ENCODE assay signal across 20 cellular contexts in genomic region chr5:180170111-180170809, GRCh38. TPM values are rescaled to one million over a fixed set of nuclear protein-coding genes. Genes with fewer than 3 reads are reported as not detected.
A peak's percentile ranks its signal among the peaks of the same experiment; 100 is the strongest.
DNase-seq lines count a peak whose midpoint lies in the region; ATAC-seq, FAIRE-seq and TF ChIP-seq lines count a peak whose summit lies in the region.
"Had no signal": no experiment of that assay in that cellular context is flagged by ENCODE, and none has a peak within 500 bp of the region (broad histone marks: within the 10 kb centered on the region; RNA-seq: fewer than 3 reads in every experiment).

No MANE protein-coding gene starts in this region.

- peak overlapping the region; percentile 12 to 86 (median 68); a peak in 20 of 22 replicates for H3K4me2 ChIP-seq in BLaER1 treated with 17β-estradiol and CSF1 and Interleukin-3, amounts not matched to agents 10 nM and 100 nM
- H3K4me2 ChIP-seq in trophoblast cell (ENCODE audit: low read length) (no peak overlapping the region), OCI-LY7 (ENCODE audit: low read length) (no peak overlapping the region)

- POLR2A ChIA-PET in WTC11 (lab: Charles Lee) = no interaction called here
- POLR2A ChIA-PET in OCI-LY7 (lab: Charles Lee) = no interaction called here
- POLR2A ChIA-PET in activated CD4-positive, alpha-beta T cell treated with anti-CD3 and anti-CD28 coated beads for 36 hours (lab: Charles Lee) = no interaction called here

- H2AK5ac ChIP-seq in trophoblast cell (ENCODE audit: low read length) = no peak overlapping the region

- no peak overlapping the region for H3K27ac ChIP-seq in BLaER1 treated with 17β-estradiol and CSF1 and Interleukin-3, amounts not matched to agents 10 nM and 100 nM
- H3K27ac ChIP-seq in right cardiac atrium (ENCODE audit: low read length) = no peak overlapping the region
- no peak overlapping the region for H3K27ac ChIP-seq in trophoblast cell (ENCODE audit: low read depth, low read length)
- H3K27ac ChIP-seq in small intestine (ENCODE audit: low read depth in 1 of 2, low read length in 1 of 2) = no peak overlapping the region
- no peak overlapping the region for H3K27ac ChIP-seq in OCI-LY7 (ENCODE audit: low read depth, low read length, poor library complexity, severe bottlenecking)
- H3K27ac ChIP-seq: left lung, neutrophil, upper lobe of left lung had no signal

- H2BK12ac ChIP-seq in trophoblast cell (ENCODE audit: low read length) = no peak overlapping the region

- no peak overlapping the region for H3K18ac ChIP-seq in trophoblast cell (ENCODE audit: low read length)

- H3K9me3 ChIP-seq in BLaER1 treated with 17β-estradiol and CSF1 and Interleukin-3, amounts not matched to agents 10 nM and 100 nM (replicated peaks in 1 of 11) = no peaks in the 10 kb centered on the region
- H3K9me3 ChIP-seq in right cardiac atrium (ENCODE audit: control insufficient read depth, low read length) (no peaks in the 10 kb centered on the region), trophoblast cell (ENCODE audit: insufficient read depth, low read depth, low read length) (no peaks in the 10 kb centered on the region), small intestine (ENCODE audit: control insufficient read depth, low read depth) (no peaks in the 10 kb centered on the region), OCI-LY7 (ENCODE audit: low read length) (no peaks in the 10 kb centered on the region)
- H3K9me3 ChIP-seq: left lung, neutrophil, upper lobe of left lung had no signal

- intact Hi-C loops in right cardiac atrium (cut with DNase I) (no loop called here), OCI-LY7 (cut with micrococcal nuclease; ENCODE audit: unreplicated experiment) (no loop called here)
- intact Hi-C loops in activated CD4-positive, alpha-beta T cell treated with anti-CD3 and anti-CD28 coated beads for 36 hours (cut with DNase I, micrococcal nuclease) = no loop called here

- peaks cover 0 to 18% (median 0%) of the 10 kb centered on the region in 11 experiments; a peak in 7 of 22 replicates for H3K27me3 ChIP-seq in BLaER1 treated with 17β-estradiol and CSF1 and Interleukin-3, amounts not matched to agents 10 nM and 100 nM
- no peaks in the 10 kb centered on the region for H3K27me3 ChIP-seq in right cardiac atrium (ENCODE audit: control insufficient read depth, insufficient read depth)
- H3K27me3 ChIP-seq in trophoblast cell (ENCODE audit: insufficient read depth, low read length) = no peaks in the 10 kb centered on the region
- H3K27me3 ChIP-seq in small intestine (ENCODE audit: control insufficient read depth in 2 of 2, insufficient read depth in 2 of 2, low read length in 2 of 2) = no peaks in the 10 kb centered on the region
- H3K27me3 ChIP-seq: neutrophil, upper lobe of left lung had no signal

- no peak overlapping the region for H3K27ac Mint-ChIP-seq in WTC11
- H3K27ac Mint-ChIP-seq in activated CD4-positive, alpha-beta T cell treated with anti-CD3 and anti-CD28 coated beads for 36 hours = no peak overlapping the region
- H3K27ac Mint-ChIP-seq: activated T-cell treated with anti-CD3 and anti-CD28 coated beads, Interleukin-2, amount 50 U/mL, for 72 hours; T-helper 17 cell had no signal

- no peaks in the 10 kb centered on the region for H3K79me1 ChIP-seq in trophoblast cell (ENCODE audit: low read length)

- no TSS peak for BruUV-seq in OCI-LY7 (replicated peaks; lab: Mats Ljungman, UMichigan)

- no peak overlapping the region for H3K14ac ChIP-seq in trophoblast cell (ENCODE audit: low read length)

- no peaks in the 10 kb centered on the region for H3K9me3 Mint-ChIP-seq in WTC11
- no peaks in the 10 kb centered on the region for H3K9me3 Mint-ChIP-seq in activated CD4-positive, alpha-beta T cell treated with anti-CD3 and anti-CD28 coated beads for 36 hours (ENCODE audit: low read depth)
- H3K9me3 Mint-ChIP-seq: activated T-cell treated with anti-CD3 and anti-CD28 coated beads, Interleukin-2, amount 50 U/mL, for 72 hours had no signal

- TF ChIP-seq CTCF in WTC11 (IDR thresholded peaks at IDR 0.05) (no peak), OCI-LY7 (conservative IDR thresholded peaks at IDR 0.05; ENCODE audit: low read length) (no peak)

- FAIRE-seq in small intestine (lab: Jason Lieb, UNC) = no peak

- ATAC-seq in WTC11 (peak; percentile 46), right cardiac atrium (peak; percentile 40 to 49), GM21737 (IDR thresholded peaks at IDR 0.05; ENCODE audit: unreplicated experiment) (no peak)
- ATAC-seq in activated CD4-positive, alpha-beta T cell treated with anti-CD3 and anti-CD28 coated beads for 36 hours = no peak
- ATAC-seq: activated T-cell treated with anti-CD3 and anti-CD28 coated beads, Interleukin-2, amount 50 U/mL, for 72 hours; left lung; T-helper 17 cell had no signal

- H4K91ac ChIP-seq in trophoblast cell (ENCODE audit: low read depth, low read length) = peak overlapping the region; percentile 42

- peak overlapping the region in 4 of 11 experiments; percentile 10 to 54 (median 30); a peak in 4 of 22 replicates for H3K9ac ChIP-seq in BLaER1 treated with 17β-estradiol and CSF1 and Interleukin-3, amounts not matched to agents 10 nM and 100 nM
- H3K9ac ChIP-seq in trophoblast cell (ENCODE audit: low read length) = no peak overlapping the region

- no peak overlapping the region for H4K8ac ChIP-seq in trophoblast cell (ENCODE audit: low read depth, low read length)

- H4K20me1 ChIP-seq in BLaER1 treated with 17β-estradiol and CSF1 and Interleukin-3, amounts not matched to agents 10 nM and 100 nM = no peaks in the 10 kb centered on the region; a peak in 1 of 22 replicates
- no peaks in the 10 kb centered on the region for H4K20me1 ChIP-seq in OCI-LY7 (ENCODE audit: insufficient read depth, low read length)

- H2AFZ ChIP-seq in trophoblast cell (ENCODE audit: insufficient read depth, low read length, poor library complexity) (no peak overlapping the region), OCI-LY7 (ENCODE audit: low read length) (no peak overlapping the region)

- no peak overlapping the region for H3K4me3 Mint-ChIP-seq in WTC11
- no peak overlapping the region for H3K4me3 Mint-ChIP-seq in activated CD4-positive, alpha-beta T cell treated with anti-CD3 and anti-CD28 coated beads for 36 hours
- H3K4me3 Mint-ChIP-seq: activated T-cell treated with anti-CD3 and anti-CD28 coated beads, Interleukin-2, amount 50 U/mL, for 72 hours; T-helper 17 cell had no signal

- DNase-seq in WTC11 (ENCODE audit: low spot score) (no peak), right cardiac atrium (peak in 1 of 3 donors; percentile 60), trophoblast cell (no peak), small intestine (no peak), OCI-LY7 (ENCODE audit: low spot score) (no peak)
- DNase-seq in activated CD4-positive, alpha-beta T cell treated with anti-CD3 and anti-CD28 coated beads for 36 hours = no peak
- DNase-seq: activated CD4-positive, alpha-beta T cell treated with anti-CD3 and anti-CD28 coated beads for 48 hours; activated T-cell treated with anti-CD3 and anti-CD28 coated beads, Interleukin-2, amount 50 U/mL, for 72 hours; DMS53; left lung; MV-4-11; NCI-H446; OCI-M1; T-helper 17 cell had no signal

- no peak overlapping the region for H2BK120ac ChIP-seq in trophoblast cell (ENCODE audit: insufficient read depth, low read length, poor library complexity)

- peaks cover 11% of the 10 kb centered on the region for H3K4me1 Mint-ChIP-seq in WTC11
- no peaks in the 10 kb centered on the region for H3K4me1 Mint-ChIP-seq in activated CD4-positive, alpha-beta T cell treated with anti-CD3 and anti-CD28 coated beads for 36 hours
- H3K4me1 Mint-ChIP-seq: T-helper 17 cell had no signal

- 53% methylated on average over 32 of the region's 32 CpGs for WGBS in right cardiac atrium
- no CpG with 5 or more reads among the region's 32 CpGs for WGBS in trophoblast cell (ENCODE audit: extremely low coverage, insufficient coverage, insufficient read length)
- 51 to 58% (median 54%) methylated on average over 32 of the region's 32 CpGs for WGBS in small intestine, 3 donors

- H3K36me3 Mint-ChIP-seq in WTC11 = no peaks in the 10 kb centered on the region
- H3K36me3 Mint-ChIP-seq in activated CD4-positive, alpha-beta T cell treated with anti-CD3 and anti-CD28 coated beads for 36 hours (ENCODE audit: low read depth) = no peaks in the 10 kb centered on the region

- peaks cover 21 to 38% (median 29%) of the 10 kb centered on the region in 10 experiments for H3K4me1 ChIP-seq in BLaER1 treated with 17β-estradiol and CSF1 and Interleukin-3, amounts not matched to agents 10 nM and 100 nM
- no peaks in the 10 kb centered on the region for H3K4me1 ChIP-seq in right cardiac atrium (ENCODE audit: control insufficient read depth, insufficient read depth, low read length)
- H3K4me1 ChIP-seq in trophoblast cell (ENCODE audit: control insufficient read depth in 1 of 2, insufficient read depth in 2 of 2, low read length in 2 of 2) = no peaks in the 10 kb centered on the region
- no peaks in the 10 kb centered on the region for H3K4me1 ChIP-seq in small intestine (ENCODE audit: control insufficient read depth in 2 of 2, insufficient read depth in 1 of 2, low read depth in 1 of 2, low read length in 1 of 2)
- no peaks in the 10 kb centered on the region for H3K4me1 ChIP-seq in OCI-LY7 (ENCODE audit: insufficient read depth, low read length, poor library complexity, severe bottlenecking)
- H3K4me1 ChIP-seq: left lung, upper lobe of left lung had no signal

- H3K27me3 Mint-ChIP-seq in WTC11 (ENCODE audit: low read depth) = no peaks in the 10 kb centered on the region; the same call in 1 of the 2 replicates
- peaks cover 7% of the 10 kb centered on the region for H3K27me3 Mint-ChIP-seq in activated CD4-positive, alpha-beta T cell treated with anti-CD3 and anti-CD28 coated beads for 36 hours

- no peak overlapping the region for H3K4me3 ChIP-seq in BLaER1 treated with 17β-estradiol and CSF1 and Interleukin-3, amounts not matched to agents 10 nM and 100 nM
- H3K4me3 ChIP-seq in right cardiac atrium (ENCODE audit: low read length) (no peak overlapping the region), trophoblast cell (ENCODE audit: low read depth, low read length) (no peak overlapping the region), small intestine (ENCODE audit: low read depth in 1 of 2, low read length in 2 of 2) (no peak overlapping the region), OCI-LY7 (ENCODE audit: low read depth, low read length, poor library complexity, severe bottlenecking) (no peak overlapping the region)
- H3K4me3 ChIP-seq: left lung, upper lobe of left lung had no signal

- CTCF ChIA-PET in WTC11 (lab: Charles Lee) (interaction anchor here (0.7 to 1.2 kb wide), 4 partner anchors 9 to 180 kb away, joined by 3 to 5 read pairs (median 4); partner anchors contain the start of gene RASGEF1C), OCI-LY7 (lab: Charles Lee; ENCODE audit: unreplicated experiment) (no interaction called here)
- CTCF ChIA-PET in activated CD4-positive, alpha-beta T cell treated with anti-CD3 and anti-CD28 coated beads for 36 hours (lab: Charles Lee) = interaction anchor here (0.7 kb wide), 1 partner anchor 20 kb away, joined by 3 read pairs; no protein-coding TSS in a partner anchor

- no peak overlapping the region for H3K23ac ChIP-seq in trophoblast cell (ENCODE audit: low read length)

- no peaks in the 10 kb centered on the region for H3K36me3 ChIP-seq in BLaER1 treated with 17β-estradiol and CSF1 and Interleukin-3, amounts not matched to agents 10 nM and 100 nM
- H3K36me3 ChIP-seq in trophoblast cell (ENCODE audit: control insufficient read depth in 1 of 2, insufficient read depth in 2 of 2, low read length in 2 of 2) (no peaks in the 10 kb centered on the region), small intestine (ENCODE audit: control insufficient read depth in 2 of 2, insufficient read depth in 2 of 2, low read length in 2 of 2) (no peaks in the 10 kb centered on the region), OCI-LY7 (ENCODE audit: insufficient read depth, low read length) (no peaks in the 10 kb centered on the region)
- H3K36me3 ChIP-seq: left lung, neutrophil, upper lobe of left lung had no signal

- H3K4ac ChIP-seq in trophoblast cell (ENCODE audit: low read depth, low read length) = no peak overlapping the region

- H4K12ac ChIP-seq in trophoblast cell (ENCODE audit: low read depth, low read length) = no peak overlapping the region

- H3K9me2 ChIP-seq in OCI-LY7 (ENCODE audit: insufficient read depth, low read length) = no peaks in the 10 kb centered on the region

- no peak overlapping the region for H2BK5ac ChIP-seq in trophoblast cell (ENCODE audit: low read depth, low read length, poor library complexity)

- H3K79me2 ChIP-seq in trophoblast cell (ENCODE audit: control insufficient read depth, insufficient read depth, low read length, poor library complexity) (no peaks in the 10 kb centered on the region), OCI-LY7 (ENCODE audit: insufficient read depth, low read depth, low read length) (no peaks in the 10 kb centered on the region)

RNA-seq across cellular contexts. Expression of gene RASGEF1C, which starts 38.8 kb away (rescaled TPM):
- total RNA-seq in WTC11 (2021) (0.44 to 0.96 TPM (median 0.82 TPM) in 3 replicates), right cardiac atrium (under 1 TPM; 0.39 to 0.82 (median 0.57) TPM), OCI-LY7 (2022) (not detected in 2 replicates)
- polyA plus RNA-seq in right cardiac atrium (0.50 TPM), small intestine (under 1 TPM in 2 of 3 donors, not detected in 1; 0.40 to 0.54 TPM)
- 0.56 and 0.78 TPM in 2 replicates for polyA plus RNA-seq in trophoblast cell (2013)
- not detected in 2 replicates for total RNA-seq in OCI-LY7 (2014; rRNA removed; shearing (Covaris generic))
- not detected for total RNA-seq in activated CD4-positive, alpha-beta T cell treated with anti-CD3 and anti-CD28 coated beads for 36 hours
- total RNA-seq: activated T-cell treated with anti-CD3 and anti-CD28 coated beads, Interleukin-2, amount 50 U/mL, for 72 hours; HT1080; left lung; T-helper 17 cell; upper lobe of left lung had no signal
- polyA plus RNA-seq: AG04450 had no signal

Comparison
In these comparisons a context has a peak if more than half of its experiments do, and no peak if none do; other contexts are left out.
1. H3K4me2 ChIP-seq: peak in BLaER1 treated with 17β-estradiol and CSF1 and Interleukin-3, amounts not matched to agents 10 nM and 100 nM (11 of 11); none in trophoblast cell (single experiment) and OCI-LY7 (single experiment).
2. ATAC-seq: peak in WTC11 (single experiment) and right cardiac atrium (2 of 2); none in activated CD4-positive, alpha-beta T cell treated with anti-CD3 and anti-CD28 coated beads for 36 hours (single experiment) and GM21737 (single experiment).